In genomic region chr4:145939241-145939640, GRCh38 we compare ENCODE assay signal across 8 cellular contexts. TPM values are rescaled to one million over a fixed set of nuclear protein-coding genes. Genes with fewer than 3 reads are reported as not detected.
DNase-seq lines count a peak whose midpoint lies in the region; TF ChIP-seq lines count a peak whose summit lies in the region.

No MANE protein-coding gene starts in this region.

- WGBS in esophagus muscularis mucosa: 40% methylated on average over 3 of the region's 3 CpGs

- H2AFZ ChIP-seq in PC-9: peak overlapping the region; percentile 85

- intact Hi-C loops in PC-9 (cut with micrococcal nuclease; ENCODE audit: unreplicated experiment) (loop anchor here (5.0 to 10.0 kb wide), 2 partner anchors 257 to 396 kb away; partner anchors contain the start of gene C4orf51), esophagus muscularis mucosa (cut with DNase I) (loop anchor here (2.0 to 10.0 kb wide), 3 partner anchors 206 to 586 kb away; partner anchors contain the start of genes MMAA and SLC10A7)

- H4K20me1 ChIP-seq in PC-9 (ENCODE audit: insufficient read depth): no peaks in the 10 kb centered on the region

- POLR2A ChIA-PET in PC-9 (lab: Charles Lee; ENCODE audit: unreplicated experiment): interaction anchor here (0.6 to 0.7 kb wide), 2 partner anchors 28 to 224 kb away, joined by 4 to 5 read pairs; no protein-coding TSS in a partner anchor

- no peaks in the 10 kb centered on the region for H3K36me3 ChIP-seq in GM06990 (ENCODE audit: control insufficient read depth, insufficient read depth, low read length)
- no peaks in the 10 kb centered on the region for H3K36me3 ChIP-seq in PC-9 (ENCODE audit: low read depth)
- no peaks in the 10 kb centered on the region for H3K36me3 ChIP-seq in esophagus muscularis mucosa

- H3K79me2 ChIP-seq in PC-9 (ENCODE audit: low read depth): peaks cover 22% of the 10 kb centered on the region

- CTCF ChIA-PET in PC-9 (lab: Charles Lee): no interaction called here

- BruUV-seq in PC-9 (replicated peaks; lab: Mats Ljungman, UMichigan): no TSS peak

- H3K4me1 ChIP-seq in PC-9 (replicated peaks; ENCODE audit: insufficient read depth) (peaks cover 22% of the 10 kb centered on the region), esophagus muscularis mucosa (peaks cover 12 to 29% (median 28%) of the 10 kb centered on the region in 4 donors)

- DNase-seq in GM06990 (ENCODE audit: extremely low read depth, insufficient read length) (no peak), PC-9 (no peak), esophagus muscularis mucosa (ENCODE audit: extremely low spot score) (no peak), retinal pigment epithelial cell (ENCODE audit: low read depth) (no peak), NCI-H526 (lab: John Stamatoyannopoulos, UW) (no peak), GM19238 (ENCODE audit: insufficient read length, low spot score) (no peak)
- no peak for DNase-seq in stimulated activated CD4-positive, alpha-beta T cell treated with anti-CD3 and anti-CD28 coated beads, Interleukin-15, amount 100 ng/mL, for 24 hours
- no peak for DNase-seq in effector CD4-positive, alpha-beta T cell

- TF ChIP-seq CTCF in GM06990 (IDR thresholded peaks at IDR 0.05; ENCODE audit: insufficient read depth, low read length, poor library complexity, severe bottlenecking): no peak
- no peak for TF ChIP-seq CTCF in PC-9 (conservative IDR thresholded peaks at IDR 0.05)
- TF ChIP-seq CTCF in esophagus muscularis mucosa (IDR thresholded peaks at IDR 0.05): no peak
- no peak for TF ChIP-seq CTCF in retinal pigment epithelial cell (conservative IDR thresholded peaks at IDR 0.05; ENCODE audit: low read depth, low read length)

- H3K4me2 ChIP-seq in PC-9: peak overlapping the region; percentile 71

- H3K9me3 ChIP-seq in PC-9 (ENCODE audit: insufficient read depth, low read depth) (no peaks in the 10 kb centered on the region), esophagus muscularis mucosa (no peaks in the 10 kb centered on the region)

- H3F3A ChIP-seq in PC-9 (ENCODE audit: insufficient read depth, low read depth): peaks cover 7% of the 10 kb centered on the region; the same call in 1 of the 2 replicates

- H3K4me3 ChIP-seq in GM06990 (replicated peaks; ENCODE audit: low read depth, low read length) (peak overlapping the region; percentile 73), PC-9 (peak overlapping the region; percentile 84; the same call in 1 of the 2 replicates), esophagus muscularis mucosa (peak overlapping the region; percentile 71 to 91 (median 84)), retinal pigment epithelial cell (ENCODE audit: low read length) (peak overlapping the region; percentile 96)

- TF ChIP-seq EP300 in esophagus muscularis mucosa (IDR thresholded peaks at IDR 0.05): no peak

- H3K27me3 ChIP-seq in GM06990 (replicated peaks; ENCODE audit: control insufficient read depth, insufficient read depth, low read length) (no peaks in the 10 kb centered on the region), PC-9 (ENCODE audit: insufficient read depth, low read depth) (no peaks in the 10 kb centered on the region), esophagus muscularis mucosa (no peaks in the 10 kb centered on the region)

- TF ChIP-seq POLR2A in esophagus muscularis mucosa (IDR thresholded peaks at IDR 0.05; ENCODE audit: low read depth): no peak

- H3K27ac ChIP-seq in PC-9 (peak overlapping the region; percentile 80), esophagus muscularis mucosa (replicated peaks in 1 of 4) (peak overlapping the region; percentile 89 to 96 (median 96))

- no peaks in the 10 kb centered on the region for H3K9me2 ChIP-seq in PC-9 (ENCODE audit: insufficient read depth)

RNA-seq across cellular contexts. Expression of gene ZNF827, which starts 0.6 kb away (rescaled TPM):
- total RNA-seq in PC-9 (2021) (22.4 and 24.1 TPM in 2 replicates), esophagus muscularis mucosa (10 to 100 TPM; 11.1 to 27.2 (median 19.0) TPM)
